In genomic region chr12:89333564-89334252, GRCh38 we compare ENCODE assay signal across 1 cellular context.
TF ChIP-seq lines count a peak whose summit lies in the region.

No MANE protein-coding gene starts in this region.

TF ChIP-seq in K562, 482 proteins besides CTCF, POLR2A, EP300 and RAD21 (continued from another document and continues in another):
- TF ChIP-seq ZBTB11 (CRISPR knock-in tag; IDR thresholded peaks at IDR 0.05) (peak in 1 of 3 experiments; percentile 68; a peak in 2 of 6 replicates), HINFP (tag; conservative IDR thresholded peaks at IDR 0.05; ENCODE audit: low read depth) (0 out of 2 replicates have a peak, but pooled peaks have one; percentile 33), PBX2 (CRISPR knock-in tag; IDR thresholded peaks at IDR 0.05; ENCODE audit: low read depth) (no peak), PBX2 (tag; conservative IDR thresholded peaks at IDR 0.05; ENCODE audit: low read depth) (peak; percentile 53; the same call in 1 of the 2 replicates), ZNF318 (IDR thresholded peaks at IDR 0.05; ENCODE audit: borderline replicate concordance in 1 of 2, low read depth in 1 of 2) (0 out of 4 replicates have a peak, but pooled peaks of 1 of the 2 experiments have one; percentile 19), ZBTB7A (IDR thresholded peaks at IDR 0.05; ENCODE audit: borderline replicate concordance, control insufficient read depth, low read depth, low read length) (no peak), ZNF165 (CRISPR knock-in tag; IDR thresholded peaks at IDR 0.05; ENCODE audit: borderline replicate concordance) (no peak), CEBPB (tag; IDR thresholded peaks at IDR 0.05) (0 out of 2 replicates have a peak, but pooled peaks have one; percentile 24), BRCA1 (IDR thresholded peaks at IDR 0.05) (no peak), BRCA1 (CRISPR knock-in tag; IDR thresholded peaks at IDR 0.05) (no peak), ZKSCAN3 (CRISPR knock-in tag; IDR thresholded peaks at IDR 0.05) (no peak), BHLHE40 (IDR thresholded peaks at IDR 0.05; ENCODE audit: low read length) (peak; percentile 39; the same call in 1 of the 2 replicates), HNRNPLL (IDR thresholded peaks at IDR 0.05; ENCODE audit: low read depth, low read length, poor library complexity, severe bottlenecking) (peak; percentile 95), ZNF395 (CRISPR knock-in tag; IDR thresholded peaks at IDR 0.05) (0 out of 2 replicates have a peak, but pooled peaks have one; percentile 39), ETV1 (tag; conservative IDR thresholded peaks at IDR 0.05; ENCODE audit: low read depth) (peak; percentile 3; the same call in 1 of the 2 replicates), ZNF589 (CRISPR knock-in tag; IDR thresholded peaks at IDR 0.05; ENCODE audit: low read depth) (no peak), GTF2E2 (tag; IDR thresholded peaks at IDR 0.05) (peak; percentile 25; the same call in 1 of the 2 replicates), BACH1 (tag; IDR thresholded peaks at IDR 0.05) (0 out of 2 replicates have a peak, but pooled peaks have one; percentile 57), ZNF57 (CRISPR knock-in tag; IDR thresholded peaks at IDR 0.05) (no peak), CXXC5 (CRISPR knock-in tag; IDR thresholded peaks at IDR 0.05) (peak; percentile 21; the same call in 1 of the 2 replicates), ZKSCAN8 (CRISPR knock-in tag; IDR thresholded peaks at IDR 0.05) (peak; percentile 21; the same call in 1 of the 2 replicates), HMBOX1 (IDR thresholded peaks at IDR 0.05) (0 out of 2 replicates have a peak, but pooled peaks have one; percentile 43), U2AF2 (optimal IDR thresholded peaks at IDR 0.05; ENCODE audit: low read depth, low read length) (no peak), HNRNPH1 (optimal IDR thresholded peaks at IDR 0.05; ENCODE audit: low read depth, low read length) (no peak), ZNF24 (IDR thresholded peaks at IDR 0.05) (peak; percentile 70; the same call in 1 of the 2 replicates), BDP1 (IDR thresholded peaks at IDR 0.05; ENCODE audit: insufficient read depth, insufficient read length) (no peak), HDAC3 (IDR thresholded peaks at IDR 0.05; ENCODE audit: borderline replicate concordance, partially characterized antibody) (peak; percentile 67), FOXJ3 (CRISPR knock-in tag; IDR thresholded peaks at IDR 0.05) (no peak), ZNF512 (tag; IDR thresholded peaks at IDR 0.05) (peak; percentile 93), PKNOX1 (IDR thresholded peaks at IDR 0.05) (peak; percentile 28; the same call in 1 of the 2 replicates), ESRRA (IDR thresholded peaks at IDR 0.05; ENCODE audit: borderline replicate concordance, low read depth) (peak; percentile 67; the same call in 1 of the 2 replicates), ZNF431 (CRISPR knock-in tag; IDR thresholded peaks at IDR 0.05) (peak; percentile 72; the same call in 1 of the 2 replicates)
